In the genomic region with DNA sequence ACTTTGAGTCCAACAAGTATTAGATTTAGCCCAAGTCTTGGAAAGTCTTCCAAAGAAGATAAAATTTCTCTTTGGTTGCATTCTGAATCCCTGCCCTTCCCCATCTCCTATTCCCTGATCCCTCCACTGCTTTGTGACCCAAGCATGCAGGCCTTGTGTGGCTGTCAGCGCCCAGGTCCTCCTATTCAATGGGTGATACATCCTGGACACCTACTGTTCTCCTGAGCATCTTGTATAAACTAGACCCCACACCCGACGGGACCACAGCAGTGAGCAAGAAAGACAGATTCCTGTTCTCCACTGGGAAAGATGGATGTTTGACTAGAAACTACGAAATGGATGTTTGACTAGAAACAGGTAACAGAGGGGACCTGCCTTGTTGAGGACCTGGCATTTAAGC, we compare ENCODE assay signal across 27 cellular contexts.
"Had no signal": no experiment of that assay in that cellular context is flagged by ENCODE, and none has a peak within 500 bp of the region (broad histone marks: within the 10 kb centered on the region; RNA-seq: fewer than 3 reads in every experiment).

No MANE protein-coding gene starts in this region.

- H3K4me1 ChIP-seq: colonic mucosa, gastrocnemius medialis, left lung, psoas muscle, testis, transverse colon, uterus had no signal

- ATAC-seq: gastrocnemius medialis, natural killer cell, psoas muscle had no signal

- H3K36me3 Mint-ChIP-seq: natural killer cell; stimulated activated memory B cell treated with anti-CD40 and anti-IgM and Interleukin-4, amounts not matched to agents 10 μg/mL and 1 μg/mL and 100 μg/mL, for 72 hours had no signal

- H3K27ac ChIP-seq: colonic mucosa, gastrocnemius medialis, heart left ventricle, left lung, ovary, psoas muscle, sigmoid colon, testis, transverse colon, upper lobe of right lung, uterus had no signal

- H3K27ac Mint-ChIP-seq: dendritic cell treated with granulocyte-macrophage colony-stimulating factor and Interleukin-4, amounts not matched to agents 40 ng/mL and 50 ng/mL, for 4 days; natural killer cell; stimulated activated memory B cell treated with anti-CD40 and anti-IgM and Interleukin-4, amounts not matched to agents 10 μg/mL and 1 μg/mL and 100 μg/mL, for 72 hours had no signal

- DNase-seq: colonic mucosa; effector memory CD4-positive, alpha-beta T cell; foreskin fibroblast; gastrocnemius medialis; hippocampal formation; left cardiac atrium; mesendoderm; natural killer cell; occipital lobe; ovary; psoas muscle; sigmoid colon; stimulated activated CD4-positive, alpha-beta T cell treated with anti-CD3 and anti-CD28 coated beads, Interleukin-2, amount 100 ng/mL, for 24 hours; stimulated activated CD4-positive, alpha-beta T cell treated with anti-CD3 and anti-CD28 coated beads, Interleukin-4, amount 100 ng/mL, for 24 hours; stimulated activated naive CD8-positive, alpha-beta T cell treated with anti-CD3 and anti-CD28 coated beads, Interleukin-15, Interleukin-2, amounts not matched to agents 100 U/mL and 50 U/mL, for 24 hours; substantia nigra; testis; transverse colon; upper lobe of right lung; uterus had no signal

- H3K9me3 ChIP-seq: colonic mucosa, gastrocnemius medialis, heart left ventricle, left lung, ovary, psoas muscle, sigmoid colon, testis, transverse colon, upper lobe of right lung, uterus had no signal

- H3K27me3 ChIP-seq: colonic mucosa, gastrocnemius medialis, left lung, ovary, sigmoid colon, testis, transverse colon, upper lobe of right lung, uterus had no signal

- H3K4me3 ChIP-seq: colonic mucosa, gastrocnemius medialis, heart left ventricle, left lung, ovary, psoas muscle, sigmoid colon, testis, transverse colon, upper lobe of right lung, uterus had no signal

- H3K9me3 Mint-ChIP-seq: central memory CD8-positive, alpha-beta T cell; dendritic cell treated with granulocyte-macrophage colony-stimulating factor and Interleukin-4, amounts not matched to agents 40 ng/mL and 50 ng/mL, for 4 days; natural killer cell; stimulated activated memory B cell treated with anti-CD40 and anti-IgM and Interleukin-4, amounts not matched to agents 10 μg/mL and 1 μg/mL and 100 μg/mL, for 72 hours had no signal

- H3K4me3 Mint-ChIP-seq: central memory CD8-positive, alpha-beta T cell; dendritic cell treated with granulocyte-macrophage colony-stimulating factor and Interleukin-4, amounts not matched to agents 40 ng/mL and 50 ng/mL, for 4 days; natural killer cell; stimulated activated memory B cell treated with anti-CD40 and anti-IgM and Interleukin-4, amounts not matched to agents 10 μg/mL and 1 μg/mL and 100 μg/mL, for 72 hours had no signal

- H3K36me3 ChIP-seq: colonic mucosa, gastrocnemius medialis, heart left ventricle, left lung, ovary, sigmoid colon, transverse colon, upper lobe of right lung, uterus had no signal

- H3K4me1 Mint-ChIP-seq: central memory CD8-positive, alpha-beta T cell; natural killer cell; stimulated activated memory B cell treated with anti-CD40 and anti-IgM and Interleukin-4, amounts not matched to agents 10 μg/mL and 1 μg/mL and 100 μg/mL, for 72 hours had no signal

- FAIRE-seq: endometrium, islet of Langerhans had no signal
